ENCODE assay signal across 15 cellular contexts in the genomic region with DNA sequence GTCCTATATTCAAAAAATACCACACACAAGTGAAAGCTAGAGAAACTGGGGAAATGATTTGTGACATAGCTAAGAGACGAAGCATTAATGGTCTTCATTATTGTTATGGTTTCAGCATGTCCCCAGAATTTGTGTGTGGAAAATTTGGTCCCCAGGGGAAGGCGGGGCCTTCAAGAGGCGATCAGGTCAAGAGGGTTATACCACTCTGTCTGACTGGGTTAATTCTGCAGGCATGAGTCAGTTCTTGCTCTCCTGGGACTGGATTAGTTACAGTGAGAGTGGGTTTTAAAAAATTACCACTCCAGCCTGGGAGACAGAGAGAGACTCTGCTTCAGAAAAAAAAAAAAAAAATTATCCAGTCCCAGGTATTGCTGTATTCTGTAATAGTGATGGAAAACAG. TPM values are rescaled to one million over a fixed set of nuclear protein-coding genes. Genes with fewer than 3 reads are reported as not detected.
DNase-seq lines count a peak whose midpoint lies in the region; TF ChIP-seq lines count a peak whose summit lies in the region.
"Had no signal": no experiment of that assay in that cellular context is flagged by ENCODE, and none has a peak within 500 bp of the region (broad histone marks: within the 10 kb centered on the region; RNA-seq: fewer than 3 reads in every experiment).

No MANE protein-coding gene starts in this region.

- no peaks in the 10 kb centered on the region for H3K36me3 Mint-ChIP-seq in type B pancreatic cell
- H3K36me3 Mint-ChIP-seq: WTC11 had no signal

- TF ChIP-seq CTCF in fibroblast of the aortic adventitia (IDR thresholded peaks at IDR 0.05; ENCODE audit: insufficient read depth, low read length) = no peak
- no peak for TF ChIP-seq CTCF in type B pancreatic cell (conservative IDR thresholded peaks at IDR 0.05)

- DNase-seq in DMS153 (lab: John Stamatoyannopoulos, UW) (peak; percentile 16), DMS153 treated with DMSO at 0.1 percent for 48 hours (lab: John Stamatoyannopoulos, UW; ENCODE audit: unreplicated experiment) (no peak), RPMI7951 (ENCODE audit: low read depth) (peak; percentile 66), fibroblast of the aortic adventitia (ENCODE audit: low read depth) (peak; percentile 13), type B pancreatic cell (ENCODE audit: extremely low spot score, unreplicated experiment) (no peak), SIG-M5 (lab: John Stamatoyannopoulos, UW) (no peak), mesenteric fat pad (ENCODE audit: low spot score) (no peak), NK-92 (lab: John Stamatoyannopoulos, UW; ENCODE audit: unreplicated experiment) (no peak)
- DNase-seq: activated naive CD4-positive, alpha-beta T cell treated with anti-CD3 and anti-CD28 coated beads, Interleukin-2, amount 50 U/mL, for 16 hours; Calu3; NCI-H2081 treated with DMSO at 0.1 percent for 48 hours; stimulated activated CD4-positive, alpha-beta T cell treated with anti-CD3 and anti-CD28 coated beads, Interleukin-12 subunit alpha, Interleukin-12 subunit beta, amount 100 ng/mL, for 4 hours had no signal

- peak overlapping the region; percentile 9 for H3K4me3 Mint-ChIP-seq in type B pancreatic cell
- H3K4me3 Mint-ChIP-seq: WTC11 had no signal

- H3K27me3 Mint-ChIP-seq in type B pancreatic cell = peaks cover 47% of the 10 kb centered on the region

- H3K27ac Mint-ChIP-seq in type B pancreatic cell = no peak overlapping the region
- H3K27ac Mint-ChIP-seq: WTC11 had no signal

- peaks cover 14% of the 10 kb centered on the region for H3K4me1 Mint-ChIP-seq in type B pancreatic cell (ENCODE audit: unreplicated experiment)

- no peaks in the 10 kb centered on the region for H3K9me3 Mint-ChIP-seq in type B pancreatic cell

- H3K4me3 ChIP-seq in fibroblast of the aortic adventitia (ENCODE audit: low read depth, low read length) = no peak overlapping the region

RNA-seq across cellular contexts. Expression of gene MTNR1A, which starts 2.1 kb away (rescaled TPM):
- not detected in 2 replicates for total RNA-seq in RPMI7951 (2014; rRNA removed; shearing (Covaris generic))
- not detected in 2 replicates for total RNA-seq in fibroblast of the aortic adventitia (ENCODE audit: low replicate concordance)
- 0.39 and 0.43 TPM in 2 replicates for total RNA-seq in type B pancreatic cell (ENCODE audit: low replicate concordance)
- total RNA-seq in mesenteric fat pad = not detected
- total RNA-seq: chondrocyte, omental fat pad had no signal

Comparison
In these comparisons a context has a peak if more than half of its experiments do, and no peak if none do; other contexts are left out.
1. DNase-seq: peak in DMS153 (single experiment), RPMI7951 (single experiment) and fibroblast of the aortic adventitia (single experiment); none in DMS153 treated with DMSO at 0.1 percent for 48 hours (single experiment), type B pancreatic cell (single experiment), SIG-M5 (single experiment), mesenteric fat pad (single experiment) and NK-92 (single experiment).